9 cellular contexts compared by ENCODE assay signal in genomic region chr4:48699470-48699869, GRCh38.
DNase-seq lines count a peak whose midpoint lies in the region; ATAC-seq and TF ChIP-seq lines count a peak whose summit lies in the region.
"Had no signal": no experiment of that assay in that cellular context is flagged by ENCODE, and none has a peak within 500 bp of the region (broad histone marks: within the 10 kb centered on the region; RNA-seq: fewer than 3 reads in every experiment).

No MANE protein-coding gene starts in this region.

- H3K36me3 ChIP-seq in left lung (no peaks in the 10 kb centered on the region), heart right ventricle (no peaks in the 10 kb centered on the region)
- H3K36me3 ChIP-seq: esophagus muscularis mucosa had no signal

- POLR2A ChIA-PET in AG04450 (lab: Yijun Ruan, JAX), result interaction anchor here (2.1 kb wide), 1 partner anchor 80 kb away, joined by 5 read pairs; the partner anchor contains the start of gene FRYL

- ATAC-seq in HG02610 (IDR thresholded peaks at IDR 0.05; ENCODE audit: unreplicated experiment) (peak; percentile 29), left lung (peak; percentile 67), heart right ventricle (no peak), GM21717 (IDR thresholded peaks at IDR 0.05; ENCODE audit: unreplicated experiment) (no peak), HG03439 (IDR thresholded peaks at IDR 0.05; ENCODE audit: unreplicated experiment) (no peak)
- no peak for ATAC-seq in activated naive CD8-positive, alpha-beta T cell treated with anti-CD3 and anti-CD28 coated beads, Interleukin-2, amount 50 U/mL, for 24 hours

- CTCF ChIA-PET in AG04450 (lab: Charles Lee), result interaction anchor here (1.3 kb wide), 1 partner anchor 121 kb away, joined by 3 read pairs; no protein-coding TSS in a partner anchor

- peaks cover 7 to 29% of the 10 kb centered on the region in 2 donors for H3K4me1 ChIP-seq in left lung
- peaks cover 0 to 49% (median 22%) of the 10 kb centered on the region in 9 donors for H3K4me1 ChIP-seq in heart right ventricle

- H3K27ac ChIP-seq in AG04450 (ENCODE audit: low read depth, low read length) (peak overlapping the region; percentile 25), left lung (no peak overlapping the region), heart right ventricle (peak overlapping the region in 1 of 10 donors; percentile 7)
- H3K27ac ChIP-seq: esophagus muscularis mucosa had no signal

- H3K27me3 ChIP-seq in AG04450 (ENCODE audit: control insufficient read depth, insufficient read depth, low read length) (no peaks in the 10 kb centered on the region), left lung (no peaks in the 10 kb centered on the region), heart right ventricle (no peaks in the 10 kb centered on the region)
- H3K27me3 ChIP-seq: esophagus muscularis mucosa had no signal

- H3K9me3 Mint-ChIP-seq in activated naive CD8-positive, alpha-beta T cell treated with anti-CD3 and anti-CD28 coated beads, Interleukin-2, amount 50 U/mL, for 24 hours, result no peaks in the 10 kb centered on the region

- peak overlapping the region; percentile 59 for H3K4me3 Mint-ChIP-seq in activated naive CD8-positive, alpha-beta T cell treated with anti-CD3 and anti-CD28 coated beads, Interleukin-2, amount 50 U/mL, for 24 hours

- H3K9me3 ChIP-seq in AG04450 (ENCODE audit: control insufficient read depth, insufficient read depth, low read length) (no peaks in the 10 kb centered on the region), left lung (no peaks in the 10 kb centered on the region), heart right ventricle (no peaks in the 10 kb centered on the region)
- H3K9me3 ChIP-seq: esophagus muscularis mucosa had no signal

- no peaks in the 10 kb centered on the region for H3K27me3 Mint-ChIP-seq in activated naive CD8-positive, alpha-beta T cell treated with anti-CD3 and anti-CD28 coated beads, Interleukin-2, amount 50 U/mL, for 24 hours

- DNase-seq in AG04450 (ENCODE audit: low read depth, low spot score) (no peak), left lung (no peak), heart right ventricle (no peak), posterior vena cava (ENCODE audit: low spot score) (no peak)
- DNase-seq in activated naive CD8-positive, alpha-beta T cell treated with anti-CD3 and anti-CD28 coated beads, Interleukin-2, amount 50 U/mL, for 24 hours, result no peak

- peaks cover 6% of the 10 kb centered on the region for H3K36me3 Mint-ChIP-seq in activated naive CD8-positive, alpha-beta T cell treated with anti-CD3 and anti-CD28 coated beads, Interleukin-2, amount 50 U/mL, for 24 hours (ENCODE audit: low read depth)

- H3K27ac Mint-ChIP-seq in activated naive CD8-positive, alpha-beta T cell treated with anti-CD3 and anti-CD28 coated beads, Interleukin-2, amount 50 U/mL, for 24 hours, result peak overlapping the region; percentile 70

- WGBS in heart right ventricle, 2 donors, result 67 to 68% methylated on average over 1 of the region's 1 CpG

- H3K4me3 ChIP-seq in AG04450 (ENCODE audit: low read depth, low read length) (peak overlapping the region; percentile 5; the same call in 1 of the 2 replicates), left lung (no peak overlapping the region), heart right ventricle (no peak overlapping the region)
- H3K4me3 ChIP-seq: esophagus muscularis mucosa had no signal

- peaks cover 57% of the 10 kb centered on the region for H3K4me1 Mint-ChIP-seq in activated naive CD8-positive, alpha-beta T cell treated with anti-CD3 and anti-CD28 coated beads, Interleukin-2, amount 50 U/mL, for 24 hours

- intact Hi-C loops in left lung (cut with DNase I) (no loop called here), heart right ventricle (cut with DNase I) (loop anchor here in 2 of 10 donors (10.0 kb wide), 2 partner anchors 75 to 135 kb away; partner anchors contain the start of gene OCIAD1 (in 1 of the 2)), posterior vena cava (cut with DNase I) (no loop called here)

- TF ChIP-seq CTCF in AG04450 (IDR thresholded peaks at IDR 0.05; ENCODE audit: low read depth, low read length), result no peak
- no peak for TF ChIP-seq CTCF in left lung (IDR thresholded peaks at IDR 0.05)
- TF ChIP-seq CTCF in heart right ventricle (IDR thresholded peaks at IDR 0.05), result no peak

Comparison
In these comparisons a context has a peak if more than half of its experiments do, and no peak if none do; other contexts are left out.
1. ATAC-seq: peak in HG02610 (single experiment) and left lung (single experiment); none in activated naive CD8-positive, alpha-beta T cell treated with anti-CD3 and anti-CD28 coated beads, Interleukin-2, amount 50 U/mL, for 24 hours (single experiment), heart right ventricle (0 of 8), GM21717 (single experiment) and HG03439 (single experiment).